ENCODE assay signal across 1 cellular context in the genomic region with DNA sequence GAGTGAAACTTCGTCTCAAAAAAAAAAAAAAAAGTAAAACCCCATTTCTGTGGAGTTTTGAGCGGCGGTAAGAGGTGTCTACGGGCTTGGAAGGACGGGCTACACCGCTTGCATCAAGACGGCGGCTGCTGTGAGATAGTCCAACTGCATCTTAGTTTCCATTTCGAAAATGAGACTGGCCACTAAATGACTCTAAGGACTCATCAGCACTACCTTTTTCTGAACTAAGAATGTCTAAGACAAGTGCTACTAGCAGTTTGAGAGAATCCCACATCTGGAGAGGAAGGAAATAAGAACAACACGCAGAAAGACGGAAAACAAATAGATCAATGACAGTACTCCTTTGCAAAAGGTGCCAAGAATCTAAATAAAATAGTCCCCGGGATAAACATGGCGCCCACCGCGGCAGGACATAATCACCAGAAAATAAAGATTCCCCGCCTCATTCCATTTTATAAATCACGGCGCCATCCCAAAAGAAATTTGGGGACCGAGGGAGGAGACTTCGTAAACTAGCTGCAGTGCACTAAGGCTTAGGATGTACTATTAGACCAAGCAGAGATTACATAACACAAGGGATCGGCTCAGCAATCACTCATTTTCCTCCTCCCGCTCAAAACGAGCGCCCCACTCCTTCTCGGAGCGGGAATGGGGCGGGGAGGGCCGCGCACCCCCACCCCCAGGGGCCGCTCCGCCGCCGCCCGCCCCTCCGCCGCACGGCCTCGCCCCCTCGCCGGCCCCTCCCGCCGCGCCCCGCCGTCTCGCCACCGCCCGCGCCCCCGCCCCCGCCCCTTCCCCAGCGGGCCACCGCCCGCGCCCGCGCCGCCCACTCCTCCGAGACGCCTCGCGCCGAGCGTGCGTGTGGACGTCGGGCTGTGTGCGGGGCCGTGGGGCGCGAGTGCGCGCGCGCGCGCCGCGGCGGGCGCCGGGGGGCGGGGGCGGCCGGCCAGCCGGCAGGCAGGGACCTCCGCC.
A peak's percentile ranks its signal among the peaks of the same experiment; 100 is the strongest.
TF ChIP-seq lines count a peak whose summit lies in the region.

No MANE protein-coding gene starts in this region.

TF ChIP-seq in K562, 482 proteins besides CTCF, POLR2A, EP300 and RAD21 (continued from another document and continues in another):
- TF ChIP-seq, protein P1, sequence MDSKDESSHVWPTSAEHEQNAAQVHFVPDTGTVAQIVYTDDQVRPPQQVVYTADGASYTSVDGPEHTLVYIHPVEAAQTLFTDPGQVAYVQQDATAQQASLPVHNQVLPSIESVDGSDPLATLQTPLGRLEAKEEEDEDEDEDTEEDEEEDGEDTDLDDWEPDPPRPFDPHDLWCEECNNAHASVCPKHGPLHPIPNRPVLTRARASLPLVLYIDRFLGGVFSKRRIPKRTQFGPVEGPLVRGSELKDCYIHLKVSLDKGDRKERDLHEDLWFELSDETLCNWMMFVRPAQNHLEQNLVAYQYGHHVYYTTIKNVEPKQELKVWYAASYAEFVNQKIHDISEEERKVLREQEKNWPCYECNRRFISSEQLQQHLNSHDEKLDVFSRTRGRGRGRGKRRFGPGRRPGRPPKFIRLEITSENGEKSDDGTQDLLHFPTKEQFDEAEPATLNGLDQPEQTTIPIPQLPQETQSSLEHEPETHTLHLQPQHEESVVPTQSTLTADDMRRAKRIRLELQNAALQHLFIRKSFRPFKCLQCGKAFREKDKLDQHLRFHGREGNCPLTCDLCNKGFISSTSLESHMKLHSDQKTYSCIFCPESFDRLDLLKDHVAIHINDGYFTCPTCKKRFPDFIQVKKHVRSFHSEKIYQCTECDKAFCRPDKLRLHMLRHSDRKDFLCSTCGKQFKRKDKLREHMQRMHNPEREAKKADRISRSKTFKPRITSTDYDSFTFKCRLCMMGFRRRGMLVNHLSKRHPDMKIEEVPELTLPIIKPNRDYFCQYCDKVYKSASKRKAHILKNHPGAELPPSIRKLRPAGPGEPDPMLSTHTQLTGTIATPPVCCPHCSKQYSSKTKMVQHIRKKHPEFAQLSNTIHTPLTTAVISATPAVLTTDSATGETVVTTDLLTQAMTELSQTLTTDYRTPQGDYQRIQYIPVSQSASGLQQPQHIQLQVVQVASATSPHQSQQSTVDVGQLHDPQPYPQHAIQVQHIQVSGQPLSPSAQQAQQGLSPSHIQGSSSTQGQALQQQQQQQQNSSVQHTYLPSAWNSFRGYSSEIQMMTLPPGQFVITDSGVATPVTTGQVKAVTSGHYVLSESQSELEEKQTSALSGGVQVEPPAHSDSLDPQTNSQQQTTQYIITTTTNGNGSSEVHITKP (IDR thresholded peaks at IDR 0.05; ENCODE audit: partially characterized antibody), result peak; percentile 51
- no peak for TF ChIP-seq SRSF7 (optimal IDR thresholded peaks at IDR 0.05; ENCODE audit: low read depth, low read length)
- no peak for TF ChIP-seq CEBPG (CRISPR knock-in tag; IDR thresholded peaks at IDR 0.05)
- TF ChIP-seq CEBPG (tag; conservative IDR thresholded peaks at IDR 0.05 in 1 of 2, IDR thresholded peaks at IDR 0.05 in 1 of 2), result peak in 1 of 2 experiments; percentile 61; a peak in 2 of 4 replicates
- TF ChIP-seq POLR2G (IDR thresholded peaks at IDR 0.05; ENCODE audit: low read depth, low read length), result no peak
- TF ChIP-seq, protein P2, sequence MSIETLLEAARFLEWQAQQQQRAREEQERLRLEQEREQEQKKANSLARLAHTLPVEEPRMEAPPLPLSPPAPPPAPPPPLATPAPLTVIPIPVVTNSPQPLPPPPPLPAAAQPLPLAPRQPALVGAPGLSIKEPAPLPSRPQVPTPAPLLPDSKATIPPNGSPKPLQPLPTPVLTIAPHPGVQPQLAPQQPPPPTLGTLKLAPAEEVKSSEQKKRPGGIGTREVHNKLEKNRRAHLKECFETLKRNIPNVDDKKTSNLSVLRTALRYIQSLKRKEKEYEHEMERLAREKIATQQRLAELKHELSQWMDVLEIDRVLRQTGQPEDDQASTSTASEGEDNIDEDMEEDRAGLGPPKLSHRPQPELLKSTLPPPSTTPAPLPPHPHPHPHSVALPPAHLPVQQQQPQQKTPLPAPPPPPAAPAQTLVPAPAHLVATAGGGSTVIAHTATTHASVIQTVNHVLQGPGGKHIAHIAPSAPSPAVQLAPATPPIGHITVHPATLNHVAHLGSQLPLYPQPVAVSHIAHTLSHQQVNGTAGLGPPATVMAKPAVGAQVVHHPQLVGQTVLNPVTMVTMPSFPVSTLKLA (conservative IDR thresholded peaks at IDR 0.05), result peak; percentile 24 to 32; a peak in 1 of 4 replicates
- peak; percentile 61 to 71 for TF ChIP-seq FOXK2 (conservative IDR thresholded peaks at IDR 0.05 in 1 of 2, IDR thresholded peaks at IDR 0.05 in 1 of 2; ENCODE audit: low read depth in 2 of 2)
- TF ChIP-seq, protein P3, sequence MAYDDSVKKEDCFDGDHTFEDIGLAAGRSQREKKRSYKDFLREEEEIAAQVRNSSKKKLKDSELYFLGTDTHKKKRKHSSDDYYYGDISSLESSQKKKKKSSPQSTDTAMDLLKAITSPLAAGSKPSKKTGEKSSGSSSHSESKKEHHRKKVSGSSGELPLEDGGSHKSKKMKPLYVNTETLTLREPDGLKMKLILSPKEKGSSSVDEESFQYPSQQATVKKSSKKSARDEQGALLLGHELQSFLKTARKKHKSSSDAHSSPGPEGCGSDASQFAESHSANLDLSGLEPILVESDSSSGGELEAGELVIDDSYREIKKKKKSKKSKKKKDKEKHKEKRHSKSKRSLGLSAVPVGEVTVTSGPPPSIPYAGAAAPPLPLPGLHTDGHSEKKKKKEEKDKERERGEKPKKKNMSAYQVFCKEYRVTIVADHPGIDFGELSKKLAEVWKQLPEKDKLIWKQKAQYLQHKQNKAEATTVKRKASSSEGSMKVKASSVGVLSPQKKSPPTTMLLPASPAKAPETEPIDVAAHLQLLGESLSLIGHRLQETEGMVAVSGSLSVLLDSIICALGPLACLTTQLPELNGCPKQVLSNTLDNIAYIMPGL (CRISPR knock-in tag; IDR thresholded peaks at IDR 0.05), result no peak
- peak; percentile 45 for TF ChIP-seq MEIS2 (IDR thresholded peaks at IDR 0.05; ENCODE audit: partially characterized antibody)
- no peak for TF ChIP-seq CUX1 (CRISPR knock-in tag; IDR thresholded peaks at IDR 0.05)
- peak; percentile 39; the same call in 1 of the 2 replicates for TF ChIP-seq NBN (IDR thresholded peaks at IDR 0.05; ENCODE audit: low read depth)
- TF ChIP-seq NFRKB (IDR thresholded peaks at IDR 0.05; ENCODE audit: low read depth), result peak; percentile 95
- TF ChIP-seq ZNF408 (CRISPR knock-in tag; IDR thresholded peaks at IDR 0.05; ENCODE audit: low read depth), result no peak
- TF ChIP-seq CHD2 (IDR thresholded peaks at IDR 0.05; ENCODE audit: low read depth, low read length), result no peak
- TF ChIP-seq, protein P4, sequence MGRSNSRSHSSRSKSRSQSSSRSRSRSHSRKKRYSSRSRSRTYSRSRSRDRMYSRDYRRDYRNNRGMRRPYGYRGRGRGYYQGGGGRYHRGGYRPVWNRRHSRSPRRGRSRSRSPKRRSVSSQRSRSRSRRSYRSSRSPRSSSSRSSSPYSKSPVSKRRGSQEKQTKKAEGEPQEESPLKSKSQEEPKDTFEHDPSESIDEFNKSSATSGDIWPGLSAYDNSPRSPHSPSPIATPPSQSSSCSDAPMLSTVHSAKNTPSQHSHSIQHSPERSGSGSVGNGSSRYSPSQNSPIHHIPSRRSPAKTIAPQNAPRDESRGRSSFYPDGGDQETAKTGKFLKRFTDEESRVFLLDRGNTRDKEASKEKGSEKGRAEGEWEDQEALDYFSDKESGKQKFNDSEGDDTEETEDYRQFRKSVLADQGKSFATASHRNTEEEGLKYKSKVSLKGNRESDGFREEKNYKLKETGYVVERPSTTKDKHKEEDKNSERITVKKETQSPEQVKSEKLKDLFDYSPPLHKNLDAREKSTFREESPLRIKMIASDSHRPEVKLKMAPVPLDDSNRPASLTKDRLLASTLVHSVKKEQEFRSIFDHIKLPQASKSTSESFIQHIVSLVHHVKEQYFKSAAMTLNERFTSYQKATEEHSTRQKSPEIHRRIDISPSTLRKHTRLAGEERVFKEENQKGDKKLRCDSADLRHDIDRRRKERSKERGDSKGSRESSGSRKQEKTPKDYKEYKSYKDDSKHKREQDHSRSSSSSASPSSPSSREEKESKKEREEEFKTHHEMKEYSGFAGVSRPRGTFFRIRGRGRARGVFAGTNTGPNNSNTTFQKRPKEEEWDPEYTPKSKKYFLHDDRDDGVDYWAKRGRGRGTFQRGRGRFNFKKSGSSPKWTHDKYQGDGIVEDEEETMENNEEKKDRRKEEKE (IDR thresholded peaks at IDR 0.05; ENCODE audit: borderline replicate concordance in 1 of 2, control insufficient read depth in 1 of 2, low read depth in 2 of 2, low read length in 1 of 2), result 0 out of 4 replicates have a peak, but pooled peaks of 1 of the 2 experiments have one; percentile 61
- peak; percentile 56 to 64; a peak in 3 of 4 replicates for TF ChIP-seq MAZ (CRISPR knock-in tag; conservative IDR thresholded peaks at IDR 0.05 in 1 of 2, IDR thresholded peaks at IDR 0.05 in 1 of 2)
- no peak for TF ChIP-seq PHB (CRISPR knock-in tag; IDR thresholded peaks at IDR 0.05)
- TF ChIP-seq HDGF (IDR thresholded peaks at IDR 0.05), result no peak
- 0 out of 2 replicates have a peak, but pooled peaks have one; percentile 33 for TF ChIP-seq FOXM1 (IDR thresholded peaks at IDR 0.05; ENCODE audit: low read depth)
- TF ChIP-seq FOXM1 (CRISPR knock-in tag; IDR thresholded peaks at IDR 0.05; ENCODE audit: low read depth), result no peak
- peak; percentile 28; the same call in 1 of the 2 replicates for TF ChIP-seq ZFX (CRISPR knock-in tag; IDR thresholded peaks at IDR 0.05)
